8 cellular contexts compared by ENCODE assay signal in the genomic region with DNA sequence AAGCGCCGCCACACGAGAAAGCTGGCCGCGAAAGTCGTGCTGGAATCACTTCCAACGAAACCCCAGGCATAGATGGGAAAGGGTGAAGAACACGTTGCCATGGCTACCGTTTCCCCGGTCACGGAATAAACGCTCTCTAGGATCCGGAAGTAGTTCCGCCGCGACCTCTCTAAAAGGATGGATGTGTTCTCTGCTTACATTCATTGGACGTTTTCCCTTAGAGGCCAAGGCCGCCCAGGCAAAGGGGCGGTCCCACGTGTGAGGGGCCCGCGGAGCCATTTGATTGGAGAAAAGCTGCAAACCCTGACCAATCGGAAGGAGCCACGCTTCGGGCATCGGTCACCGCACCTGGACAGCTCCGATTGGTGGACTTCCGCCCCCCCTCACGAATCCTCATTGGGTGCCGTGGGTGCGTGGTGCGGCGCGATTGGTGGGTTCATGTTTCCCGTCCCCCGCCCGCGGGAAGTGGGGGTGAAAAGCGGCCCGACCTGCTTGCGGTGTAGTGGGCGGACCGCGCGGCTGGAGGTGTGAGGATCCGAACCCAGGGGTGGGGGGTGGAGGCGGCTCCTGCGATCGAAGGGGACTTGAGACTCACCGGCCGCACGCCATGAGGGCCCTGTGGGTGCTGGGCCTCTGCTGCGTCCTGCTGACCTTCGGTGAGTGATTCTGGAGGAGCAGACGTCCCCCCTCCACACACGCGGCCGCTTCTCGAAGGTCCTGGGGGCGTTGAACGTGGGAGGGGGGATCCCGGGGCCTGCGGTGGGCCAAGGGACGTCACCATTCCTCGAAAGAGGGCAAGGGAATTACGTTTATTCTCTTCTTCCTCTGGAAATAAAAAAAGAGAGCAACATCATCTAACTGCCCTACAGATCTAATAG. TPM values are rescaled to one million over a fixed set of nuclear protein-coding genes. Genes with fewer than 3 reads are reported as not detected.
DNase-seq lines count a peak whose midpoint lies in the region; ATAC-seq and TF ChIP-seq lines count a peak whose summit lies in the region.

HSP90B1 (plus strand) TSS at position 502 of the 878 bp plus-strand sequence; CDS start at position 608, 106 bp downstream.

- H3K4me3 Mint-ChIP-seq in CD14-positive monocyte, result peak within 1 kb of the TSS; percentile 95 to 99

- H3K27ac ChIP-seq in left lung, result peak within 1 kb of the TSS; percentile 95

- peaks cover 0 to 3% (median 2%) of the 10 kb centered on the region in 3 donors for H3K27me3 Mint-ChIP-seq in CD14-positive monocyte (ENCODE audit: low read depth in 3 of 3)

- peaks cover 21 to 26% of the 10 kb centered on the region in 2 donors for H3K36me3 Mint-ChIP-seq in CD14-positive monocyte

- TF ChIP-seq CTCF in CD14-positive monocyte (IDR thresholded peaks at IDR 0.05), result no peak
- no peak for TF ChIP-seq CTCF in left lung (IDR thresholded peaks at IDR 0.05)

- peak within 1 kb of the TSS; percentile 95 to 99 (median 98) for H3K27ac Mint-ChIP-seq in CD14-positive monocyte

- peak; percentile 66 for ATAC-seq in GM19397 (IDR thresholded peaks at IDR 0.05; ENCODE audit: unreplicated experiment)
- ATAC-seq in HG03571 (IDR thresholded peaks at IDR 0.05; ENCODE audit: unreplicated experiment), result peak; percentile 62
- peak; percentile 91 for ATAC-seq in left lung

- peaks cover 16 to 55% of the 10 kb centered on the region in 2 donors for H3K4me1 ChIP-seq in left lung

- intact Hi-C loops in CD14-positive monocyte (cut with micrococcal nuclease), result loop anchor here (2.0 to 10.0 kb wide), 6 partner anchors 27 to 1185 kb away; partner anchors contain the start of genes NFYB (in 2 of the 2), HCFC2 (in 1 of the 2), NT5DC3 (in 1 of the 2) and TDG (in 1 of the 2)
- intact Hi-C loops in left lung (cut with DNase I), result no loop called here

- peaks cover 0 to 34% of the 10 kb centered on the region in 2 donors for H3K36me3 ChIP-seq in left lung

- H3K4me1 Mint-ChIP-seq in CD14-positive monocyte, result peaks cover 36% of the 10 kb centered on the region

- peak within 1 kb of the TSS; percentile 77 to 96 for H3K4me3 ChIP-seq in left lung

- no peaks in the 10 kb centered on the region for H3K9me3 Mint-ChIP-seq in CD14-positive monocyte

- peak; percentile 100 for DNase-seq in CD14-positive monocyte (ENCODE audit: low spot score)
- DNase-seq in NCI-H82 (lab: John Stamatoyannopoulos, UW), result peak; percentile 100
- DNase-seq in activated CD4-positive, alpha-beta T cell treated with anti-CD3 and anti-CD28 coated beads, Interleukin-2, amount 50 U/mL, for 48 hours, result peak; percentile 99
- DNase-seq in dermis blood vessel endothelial cell, result peak; percentile 100
- peak; percentile 97 to 99 for DNase-seq in left lung
- peak; percentile 96 to 98 for DNase-seq in stimulated activated CD4-positive, alpha-beta T cell treated with anti-CD3 and anti-CD28 coated beads, Interleukin-2, amount 100 ng/mL, for 48 hours

- no peaks in the 10 kb centered on the region for H3K27me3 ChIP-seq in left lung

- H3K9me3 ChIP-seq in left lung, result no peaks in the 10 kb centered on the region

RNA-seq across cellular contexts. Expression of gene HSP90B1, which starts in this region (rescaled TPM):
- 100 to 1,000 TPM in 1 of 2 donors, 10 to 100 TPM in 1; 97.9 to 177 TPM for polyA plus RNA-seq in CD14-positive monocyte
- total RNA-seq in dermis blood vessel endothelial cell, result 932 and 1,739 TPM in 2 replicates
- 1,000 to 10,000 TPM in 1 of 2 donors, 100 to 1,000 TPM in 1; 751 to 1,097 TPM for total RNA-seq in left lung

Comparison
In these comparisons a context has a peak if more than half of its experiments do, and no peak if none do; other contexts are left out.
1. Peak in every context shown above with its lines: DNase-seq, ATAC-seq, H3K4me3 ChIP-seq and H3K27ac ChIP-seq.
2. intact Hi-C loops: an anchor here in CD14-positive monocyte (2.0 to 10.0 kb wide); none called in left lung.